8 cellular contexts compared by ENCODE assay signal in genomic region chr19:44846455-44847143, GRCh38. TPM values are rescaled to one million over a fixed set of nuclear protein-coding genes. Genes with fewer than 3 reads are reported as not detected.
DNase-seq lines count a peak whose midpoint lies in the region; ATAC-seq and TF ChIP-seq lines count a peak whose summit lies in the region.

No MANE protein-coding gene starts in this region.

- in situ Hi-C loops in astrocyte of the spinal cord (cut with HindIII; ENCODE audit: low sequenced_read_pairs): no loop called here

- no peaks in the 10 kb centered on the region for H3K9me3 ChIP-seq in thyroid gland

- peaks cover 36% of the 10 kb centered on the region for H3K79me2 ChIP-seq in ACC112 (ENCODE audit: control insufficient read depth, insufficient read depth, low read length, unreplicated experiment)

- intact Hi-C loops in left colon (cut with DNase I, micrococcal nuclease): loop anchor here (10.0 kb wide), 2 partner anchors 52 to 132 kb away; no protein-coding TSS in a partner anchor
- intact Hi-C loops in thyroid gland (cut with DNase I): loop anchor here (5.0 kb wide), 1 partner anchor 41 kb away; no protein-coding TSS in a partner anchor

- H3K9me3 Mint-ChIP-seq in HFFc6: no peaks in the 10 kb centered on the region

- H3K36me3 Mint-ChIP-seq in HFFc6 (ENCODE audit: low read depth): peaks cover 9% of the 10 kb centered on the region

- no peaks in the 10 kb centered on the region for H3K36me3 ChIP-seq in ACC112 (ENCODE audit: insufficient read depth, low read length)
- H3K36me3 ChIP-seq in thyroid gland: no peaks in the 10 kb centered on the region

- H3K27me3 ChIP-seq in ACC112 (ENCODE audit: insufficient read depth, low read length) (no peaks in the 10 kb centered on the region), thyroid gland (no peaks in the 10 kb centered on the region)

- 1 to 2% methylated on average over 19 to 22 of the region's 51 CpGs for WGBS in thyroid gland, 2 donors

- peak overlapping the region; percentile 97 for H3K27ac Mint-ChIP-seq in HFFc6

- peaks cover 8% of the 10 kb centered on the region for H3K4me1 ChIP-seq in ACC112 (ENCODE audit: control insufficient read depth, insufficient read depth, low read length, unreplicated experiment)
- peaks cover 29 to 35% of the 10 kb centered on the region in 2 donors for H3K4me1 ChIP-seq in thyroid gland

- H3K27ac ChIP-seq in ACC112 (ENCODE audit: low read depth, low read length): peak overlapping the region; percentile 68
- peak overlapping the region; percentile 79 to 93 (median 92) for H3K27ac ChIP-seq in thyroid gland

- peak overlapping the region; percentile 95 for H3K4me3 Mint-ChIP-seq in HFFc6

- TF ChIP-seq CTCF in HFFc6 (IDR thresholded peaks at IDR 0.05) (no peak), astrocyte of the spinal cord (IDR thresholded peaks at IDR 0.05; ENCODE audit: low read depth, low read length) (no peak), thyroid gland (IDR thresholded peaks at IDR 0.05) (no peak), GM10266 (IDR thresholded peaks at IDR 0.05; ENCODE audit: control insufficient read depth, insufficient read depth, low read depth, missing control alignments) (no peak)

- H3K4me3 ChIP-seq in ACC112 (ENCODE audit: low read depth, low read length): peak overlapping the region; percentile 91
- peak overlapping the region; percentile 99 for H3K4me3 ChIP-seq in astrocyte of the spinal cord (ENCODE audit: low read depth, low read length)
- H3K4me3 ChIP-seq in thyroid gland (replicated peaks in 1 of 3): peak overlapping the region; percentile 42 to 85 (median 47)

- no peak for ATAC-seq in left colon

- DNase-seq in HFFc6 (no peak), astrocyte of the spinal cord (ENCODE audit: low read depth, low spot score) (peak; percentile 19), left colon (peak; percentile 47 to 50), thyroid gland (peak; percentile 38 to 45), GM10266 (ENCODE audit: extremely low spot score) (no peak), A172 (ENCODE audit: low spot score) (no peak)
- no peak for DNase-seq in stimulated activated CD4-positive, alpha-beta T cell treated with anti-CD3 and anti-CD28 coated beads, Interleukin-2, amount 100 ng/mL, for 24 hours

- H3K4me1 Mint-ChIP-seq in HFFc6 (ENCODE audit: low read depth): peaks cover 34% of the 10 kb centered on the region

- TF ChIP-seq POLR2A in thyroid gland (IDR thresholded peaks at IDR 0.05): no peak

- H2AFZ ChIP-seq in ACC112 (ENCODE audit: low read length, unreplicated experiment): no peak overlapping the region

- H3K27me3 Mint-ChIP-seq in HFFc6 (ENCODE audit: insufficient read depth): peaks cover 8% of the 10 kb centered on the region

RNA-seq across cellular contexts. Expression of gene NECTIN2, which starts 0.5 kb away (rescaled TPM):
- 100 to 1,000 TPM; 126 to 152 (median 148) TPM for total RNA-seq in HFFc6 (2021; fragmentation: NEBNext Ultra II Directional; extraction: Animal tissue kit (Norgen Biotek cat#: 25700))
- total RNA-seq in left colon (100 to 1,000 TPM; 112 to 125 TPM), thyroid gland (100 to 1,000 TPM in 3 of 4 donors, 10 to 100 TPM in 1; 88.6 to 164 (median 117) TPM)
- total RNA-seq in A172 (2014; rRNA removed; shearing (Covaris generic)): 55.0 and 63.4 TPM in 2 replicates

RNA-seq across cellular contexts. Expression of gene BCAM, which starts 37.7 kb away (rescaled TPM):
- 1 to 10 TPM; 5.5 to 6.2 (median 6.0) TPM for total RNA-seq in HFFc6 (2021; fragmentation: NEBNext Ultra II Directional; extraction: Animal tissue kit (Norgen Biotek cat#: 25700))
- total RNA-seq in left colon (10 to 100 TPM; 21.4 to 21.7 TPM), thyroid gland (100 to 1,000 TPM; 156 to 391 (median 285) TPM)
- 8.2 and 11.2 TPM in 2 replicates for total RNA-seq in A172 (2014; rRNA removed; shearing (Covaris generic))

RNA-seq across cellular contexts. Expression of gene TOMM40, which starts 44.5 kb away (rescaled TPM):
- total RNA-seq in HFFc6 (2021; fragmentation: NEBNext Ultra II Directional; extraction: Animal tissue kit (Norgen Biotek cat#: 25700)): 100 to 1,000 TPM in 1 of 6 experiments, 10 to 100 TPM in 5; 79.8 to 107 (median 92.2) TPM
- total RNA-seq in left colon (10 to 100 TPM; 48.7 to 80.0 TPM), thyroid gland (10 to 100 TPM; 40.2 to 82.8 (median 58.3) TPM)
- total RNA-seq in A172 (2014; rRNA removed; shearing (Covaris generic)): 109 and 111 TPM in 2 replicates

RNA-seq across cellular contexts. Expression of gene APOE, which starts 59.0 kb away (rescaled TPM):
- 1 to 10 TPM; 1.9 to 6.5 (median 2.5) TPM for total RNA-seq in HFFc6 (2021; fragmentation: NEBNext Ultra II Directional; extraction: Animal tissue kit (Norgen Biotek cat#: 25700))
- total RNA-seq in left colon (10 to 100 TPM; 14.6 to 88.2 TPM), thyroid gland (100 to 1,000 TPM; 199 to 635 (median 313) TPM)
- total RNA-seq in A172 (2014; rRNA removed; shearing (Covaris generic)): 0.14 and 0.86 TPM in 2 replicates

Comparison
In these comparisons a context has a peak if more than half of its experiments do, and no peak if none do; other contexts are left out.
1. H3K4me3 ChIP-seq: peak in every context shown above with its lines; median percentile 99 in astrocyte of the spinal cord; 91 in ACC112; 47 in thyroid gland.
2. DNase-seq: peak in astrocyte of the spinal cord (single experiment), left colon (2 of 2) and thyroid gland (2 of 2); none in HFFc6 (single experiment), GM10266 (single experiment), A172 (single experiment) and stimulated activated CD4-positive, alpha-beta T cell treated with anti-CD3 and anti-CD28 coated beads, Interleukin-2, amount 100 ng/mL, for 24 hours (0 of 2).
3. RNA of gene BCAM, which starts 37.7 kb away (total RNA-seq): 156 to 391 TPM in thyroid gland; 21.4 to 21.7 TPM in left colon, 8.2 to 11.2 TPM in A172 and 5.5 to 6.2 TPM in HFFc6; every median in the first group is over 4 times any median in the second.